Comparison of ENCODE assay signal across 8 cellular contexts in the genomic region with DNA sequence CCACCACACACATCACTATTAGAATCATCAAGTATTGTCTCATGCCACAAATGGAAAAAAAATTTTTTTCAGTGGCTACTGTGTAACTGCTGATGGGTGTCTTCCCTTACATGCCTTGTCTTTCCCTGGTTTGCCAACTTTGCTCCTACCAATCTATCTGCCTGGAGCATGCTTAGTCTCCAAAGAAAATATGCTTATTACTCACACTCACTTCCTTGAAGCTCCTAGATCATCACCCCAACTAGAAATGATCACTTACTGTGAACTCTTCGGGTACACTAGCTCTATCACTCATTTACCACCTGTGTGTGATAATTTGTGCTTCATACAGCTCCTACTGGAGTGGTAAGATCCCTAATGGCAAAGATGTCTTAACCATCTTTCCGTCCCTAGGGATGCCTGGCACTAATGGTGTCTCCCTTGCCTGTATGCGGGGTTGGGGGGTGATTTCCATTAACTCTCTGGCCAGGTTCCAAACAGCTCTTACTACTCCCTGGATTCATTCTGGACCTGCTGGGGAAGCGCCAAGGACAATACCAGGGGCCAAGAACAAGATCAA. TPM values are rescaled to one million over a fixed set of nuclear protein-coding genes. Genes with fewer than 3 reads are reported as not detected.
DNase-seq lines count a peak whose midpoint lies in the region; ATAC-seq and TF ChIP-seq lines count a peak whose summit lies in the region.

No MANE protein-coding gene starts in this region.

- no peaks in the 10 kb centered on the region for H3K9me3 Mint-ChIP-seq in activated CD4-positive, alpha-beta T cell treated with anti-CD3 and anti-CD28 coated beads, Interleukin-2, amount 10 ng/mL, durations not matched to agents 24 days and 14 days
- no peaks in the 10 kb centered on the region for H3K9me3 Mint-ChIP-seq in central memory CD8-positive, alpha-beta T cell
- H3K9me3 Mint-ChIP-seq in mesothelial cell of epicardium, result no peaks in the 10 kb centered on the region

- H3K27me3 Mint-ChIP-seq in activated CD4-positive, alpha-beta T cell treated with anti-CD3 and anti-CD28 coated beads, Interleukin-2, amount 10 ng/mL, durations not matched to agents 24 days and 14 days, result no peaks in the 10 kb centered on the region
- H3K27me3 Mint-ChIP-seq in central memory CD8-positive, alpha-beta T cell, result no peaks in the 10 kb centered on the region
- no peaks in the 10 kb centered on the region for H3K27me3 Mint-ChIP-seq in mesothelial cell of epicardium (ENCODE audit: low read depth)

- ATAC-seq in central memory CD8-positive, alpha-beta T cell (replicated peaks; ENCODE audit: extremely low read depth, poor library complexity, severe bottlenecking), result no peak
- no peak for ATAC-seq in GM18873 (IDR thresholded peaks at IDR 0.05; ENCODE audit: low FRiP score, unreplicated experiment)

- H3K27ac Mint-ChIP-seq in activated CD4-positive, alpha-beta T cell treated with anti-CD3 and anti-CD28 coated beads, Interleukin-2, amount 10 ng/mL, durations not matched to agents 24 days and 14 days, result peak overlapping the region; percentile 77
- H3K27ac Mint-ChIP-seq in central memory CD8-positive, alpha-beta T cell (ENCODE audit: low read depth), result peak overlapping the region; percentile 95
- H3K27ac Mint-ChIP-seq in mesothelial cell of epicardium, result peak overlapping the region; percentile 90

- intact Hi-C loops in activated CD4-positive, alpha-beta T cell treated with anti-CD3 and anti-CD28 coated beads, Interleukin-2, amount 10 ng/mL, durations not matched to agents 24 days and 14 days (cut with micrococcal nuclease), result loop anchor here (1.0 kb wide), 2 partner anchors 27 to 67 kb away; a partner anchor contains a TSS

- peak overlapping the region; percentile 88 for H3K4me3 Mint-ChIP-seq in activated CD4-positive, alpha-beta T cell treated with anti-CD3 and anti-CD28 coated beads, Interleukin-2, amount 10 ng/mL, durations not matched to agents 24 days and 14 days
- H3K4me3 Mint-ChIP-seq in central memory CD8-positive, alpha-beta T cell, result peak overlapping the region; percentile 97
- peak overlapping the region; percentile 95 for H3K4me3 Mint-ChIP-seq in mesothelial cell of epicardium

- no peak for DNase-seq in activated CD4-positive, alpha-beta T cell treated with anti-CD3 and anti-CD28 coated beads, Interleukin-2, amount 10 ng/mL, durations not matched to agents 24 days and 14 days
- DNase-seq in activated CD4-positive, alpha-beta T cell treated with anti-CD3 and anti-CD28 coated beads, Interleukin-2, amount 50 U/mL, for 48 hours, result no peak
- DNase-seq in NCI-H1092 treated with DMSO at 0.1 percent for 48 hours (lab: John Stamatoyannopoulos, UW), result peak; percentile 22
- no peak for DNase-seq in central memory CD8-positive, alpha-beta T cell (ENCODE audit: low spot score in 2 of 2)
- no peak for DNase-seq in mesothelial cell of epicardium (ENCODE audit: low spot score in 2 of 2, unreplicated experiment in 2 of 2)
- no peak for DNase-seq in stimulated activated CD4-positive, alpha-beta T cell treated with anti-CD3 and anti-CD28 coated beads, Interleukin-2, amount 100 ng/mL, for 48 hours
- no peak for DNase-seq in MV-4-11 (lab: John Stamatoyannopoulos, UW)

- peaks cover 36% of the 10 kb centered on the region for H3K4me1 Mint-ChIP-seq in activated CD4-positive, alpha-beta T cell treated with anti-CD3 and anti-CD28 coated beads, Interleukin-2, amount 10 ng/mL, durations not matched to agents 24 days and 14 days
- H3K4me1 Mint-ChIP-seq in central memory CD8-positive, alpha-beta T cell, result peaks cover 48% of the 10 kb centered on the region
- peaks cover 21% of the 10 kb centered on the region for H3K4me1 Mint-ChIP-seq in mesothelial cell of epicardium

- peaks cover 11% of the 10 kb centered on the region for H3K36me3 Mint-ChIP-seq in activated CD4-positive, alpha-beta T cell treated with anti-CD3 and anti-CD28 coated beads, Interleukin-2, amount 10 ng/mL, durations not matched to agents 24 days and 14 days (ENCODE audit: low read depth)
- H3K36me3 Mint-ChIP-seq in central memory CD8-positive, alpha-beta T cell (ENCODE audit: insufficient read depth), result peaks cover 10% of the 10 kb centered on the region
- H3K36me3 Mint-ChIP-seq in mesothelial cell of epicardium, result peaks cover 4% of the 10 kb centered on the region

- TF ChIP-seq CTCF in mesothelial cell of epicardium (IDR thresholded peaks at IDR 0.05; ENCODE audit: unreplicated experiment), result no peak

RNA-seq across cellular contexts. Expression of a gene that starts 0.8 kb away (rescaled TPM):
- total RNA-seq in activated CD4-positive, alpha-beta T cell treated with anti-CD3 and anti-CD28 coated beads, Interleukin-2, amount 10 ng/mL, durations not matched to agents 24 days and 14 days, result 18.9 and 19.5 TPM in 2 replicates
- 21.7 to 26.2 TPM (median 25.2 TPM) in 3 replicates for total RNA-seq in mesothelial cell of epicardium

RNA-seq across cellular contexts. Expression of a gene that starts 27.3 kb away (rescaled TPM):
- 85.0 and 86.2 TPM in 2 replicates for total RNA-seq in activated CD4-positive, alpha-beta T cell treated with anti-CD3 and anti-CD28 coated beads, Interleukin-2, amount 10 ng/mL, durations not matched to agents 24 days and 14 days
- 51.7 to 59.1 TPM (median 56.9 TPM) in 3 replicates for total RNA-seq in mesothelial cell of epicardium
